Comparison of ENCODE assay signal across 6 cellular contexts in the genomic region with DNA sequence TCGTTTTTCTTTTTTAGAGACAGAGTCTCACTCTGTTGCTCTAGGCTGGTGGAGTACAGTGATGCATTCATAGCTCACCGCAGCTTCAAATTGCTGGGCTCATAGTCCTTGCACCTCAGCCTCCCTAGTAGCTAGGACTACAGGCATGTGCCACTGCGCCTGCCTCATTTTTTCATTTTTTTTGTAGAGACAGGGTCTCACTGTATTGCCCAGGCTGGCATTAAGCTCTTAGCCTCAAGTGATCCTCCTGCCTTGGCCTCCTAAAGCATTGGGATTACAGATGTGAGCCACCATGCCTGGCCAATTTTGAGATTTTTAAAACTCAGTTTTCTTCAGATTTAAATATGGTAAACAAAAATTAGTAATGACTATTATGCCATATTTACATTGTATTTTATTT.
"Had no signal": no experiment of that assay in that cellular context is flagged by ENCODE, and none has a peak within 500 bp of the region (broad histone marks: within the 10 kb centered on the region; RNA-seq: fewer than 3 reads in every experiment).

No MANE protein-coding gene starts in this region.

- H3K4me1 Mint-ChIP-seq: H9 had no signal

- H3K9me3 Mint-ChIP-seq: GM23338, H9, HFFc6 had no signal

- H3K27ac Mint-ChIP-seq: GM23338, H9, HFFc6 had no signal

- ATAC-seq: GM23338 had no signal

- H2AFZ ChIP-seq: GM23338 had no signal

- DNase-seq: H9, HCEC 1CT, HFFc6, IMR-90, KBM-7 had no signal

- H3K4me3 Mint-ChIP-seq: GM23338, H9, HFFc6 had no signal

- H3K4me3 ChIP-seq: GM23338 had no signal

- H3K4me2 ChIP-seq: GM23338 had no signal
